ENCODE assay signal across 11 cellular contexts in the genomic region with DNA sequence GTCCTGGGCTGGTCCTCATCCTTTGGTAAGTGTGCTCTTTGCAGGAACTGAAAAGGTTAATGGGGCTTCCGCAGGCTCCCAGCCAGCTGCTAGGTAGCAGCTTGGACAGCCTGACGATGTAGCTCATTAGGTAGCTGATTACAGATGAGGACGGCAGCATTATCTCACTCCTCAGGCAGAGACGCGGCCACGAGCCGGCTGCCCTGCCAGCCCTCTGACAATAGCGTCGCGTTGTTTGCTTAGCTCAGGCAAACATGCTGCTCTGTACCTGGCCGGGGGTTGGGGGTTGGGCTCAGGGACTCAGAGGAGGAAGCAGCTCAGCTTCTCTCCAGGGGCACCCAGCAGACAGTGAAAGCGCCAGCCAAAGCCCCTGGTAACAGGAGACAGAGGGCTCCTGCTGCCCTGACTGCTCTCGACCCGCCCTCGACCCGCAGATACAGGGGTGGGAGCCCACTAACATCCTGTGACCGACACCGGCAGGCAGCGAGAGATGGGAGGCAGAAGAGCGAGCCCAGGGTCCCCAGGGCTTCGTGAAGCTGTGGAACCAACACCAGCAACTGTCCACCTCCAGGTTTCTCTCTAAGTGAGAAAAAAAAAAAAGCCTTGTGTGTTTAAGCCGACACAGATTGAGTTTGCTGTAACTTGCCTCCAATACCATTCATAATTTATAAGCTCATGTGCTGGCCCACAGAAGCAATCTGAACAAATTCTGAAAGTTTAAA. TPM values are rescaled to one million over a fixed set of nuclear protein-coding genes. Genes with fewer than 3 reads are reported as not detected.
DNase-seq lines count a peak whose midpoint lies in the region; ATAC-seq and TF ChIP-seq lines count a peak whose summit lies in the region.
"Had no signal": no experiment of that assay in that cellular context is flagged by ENCODE, and none has a peak within 500 bp of the region (broad histone marks: within the 10 kb centered on the region; RNA-seq: fewer than 3 reads in every experiment).

No MANE protein-coding gene starts in this region.

- H3K27ac ChIP-seq in HUES6 (ENCODE audit: low read depth, low read length), result no peak overlapping the region
- H3K27ac ChIP-seq in body of pancreas, result no peak overlapping the region
- peak overlapping the region; percentile 25 for H3K27ac ChIP-seq in neuronal stem cell (replicated peaks; ENCODE audit: low read length)
- H3K27ac ChIP-seq: psoas muscle had no signal

- peak overlapping the region; percentile 86 for H3K18ac ChIP-seq in neuronal stem cell (ENCODE audit: low read length)

- H3K36me3 ChIP-seq in HUES6 (ENCODE audit: control insufficient read depth, insufficient read depth, low read length) (no peaks in the 10 kb centered on the region), body of pancreas (replicated peaks in 1 of 2; ENCODE audit: insufficient read depth in 1 of 2, low read depth in 2 of 2) (no peaks in the 10 kb centered on the region), neuronal stem cell (replicated peaks in 1 of 2; ENCODE audit: control insufficient read depth in 2 of 2, insufficient read depth in 2 of 2, low read length in 2 of 2) (no peaks in the 10 kb centered on the region)

- no peak overlapping the region for H3K9ac ChIP-seq in HUES6 (ENCODE audit: low read length)
- no peak overlapping the region for H3K9ac ChIP-seq in neuronal stem cell (ENCODE audit: low read depth, low read length, poor library complexity)

- peak overlapping the region; percentile 31 for H3K4me2 ChIP-seq in neuronal stem cell (ENCODE audit: insufficient read depth, low read length, poor library complexity, severe bottlenecking)

- H4K91ac ChIP-seq in neuronal stem cell (ENCODE audit: low read depth, low read length, poor library complexity), result no peak overlapping the region

- H2BK15ac ChIP-seq in neuronal stem cell (ENCODE audit: low read length), result peak overlapping the region; percentile 29

- ATAC-seq in body of pancreas (peak; percentile 86), HG03354 (IDR thresholded peaks at IDR 0.05; ENCODE audit: poor library complexity, severe bottlenecking, unreplicated experiment) (no peak), HG03378 (IDR thresholded peaks at IDR 0.05; ENCODE audit: unreplicated experiment) (no peak), GM19467 (IDR thresholded peaks at IDR 0.05; ENCODE audit: unreplicated experiment) (no peak)
- ATAC-seq: psoas muscle had no signal

- H2BK5ac ChIP-seq in neuronal stem cell (ENCODE audit: low read length), result no peak overlapping the region

- 0 out of 2 replicates have a peak overlapping the region, but pooled peaks have one; percentile 5 for H3K4me3 ChIP-seq in HUES6 (ENCODE audit: low read depth, low read length)
- H3K4me3 ChIP-seq in body of pancreas, result no peak overlapping the region
- no peak overlapping the region for H3K4me3 ChIP-seq in neuronal stem cell (ENCODE audit: low read length in 2 of 2)
- H3K4me3 ChIP-seq: psoas muscle had no signal

- peak overlapping the region; percentile 49 for H3K14ac ChIP-seq in neuronal stem cell (ENCODE audit: low read length)

- peak overlapping the region; percentile 84 for H2BK120ac ChIP-seq in neuronal stem cell (ENCODE audit: low read depth, low read length)

- H2AK5ac ChIP-seq in neuronal stem cell (ENCODE audit: low read depth, low read length), result peak overlapping the region; percentile 23

- H3K23ac ChIP-seq in neuronal stem cell (ENCODE audit: low read depth, low read length, poor library complexity), result no peak overlapping the region

- peak in 1 of 3 donors; percentile 17 for TF ChIP-seq POLR2A in body of pancreas (IDR thresholded peaks at IDR 0.05)

- DNase-seq in NCI-H2107 treated with DMSO at 0.1 percent for 48 hours (lab: John Stamatoyannopoulos, UW; ENCODE audit: unreplicated experiment) (peak; percentile 93), body of pancreas (peak; percentile 74 to 81 (median 78)), neuronal stem cell (ENCODE audit: low spot score) (no peak), MV-4-11 (lab: John Stamatoyannopoulos, UW) (no peak)
- DNase-seq: Karpas-422, psoas muscle had no signal

- H3K9me3 ChIP-seq in HUES6 (ENCODE audit: control insufficient read depth, insufficient read depth, low read depth, low read length), result peaks cover 3% of the 10 kb centered on the region; the same call in 1 of the 2 replicates
- H3K9me3 ChIP-seq in body of pancreas, result no peaks in the 10 kb centered on the region
- no peaks in the 10 kb centered on the region for H3K9me3 ChIP-seq in neuronal stem cell (replicated peaks in 1 of 2; ENCODE audit: control insufficient read depth in 2 of 2, insufficient read depth in 1 of 2, low read depth in 1 of 2, low read length in 2 of 2)
- H3K9me3 ChIP-seq: psoas muscle had no signal

- WGBS in body of pancreas, 2 donors, result 28 to 35% methylated on average over 11 to 22 of the region's 22 CpGs
- WGBS in neuronal stem cell (ENCODE audit: extremely low coverage in 2 of 2, insufficient read length in 2 of 2, insufficient replicate concordance in 1 of 2), 2 donors, result no CpG with 5 or more reads among the region's 22 CpGs

- no peaks in the 10 kb centered on the region for H3K79me1 ChIP-seq in neuronal stem cell (ENCODE audit: low read depth, low read length)

- intact Hi-C loops in body of pancreas (cut with DNase I), result no loop called here

- no peak for TF ChIP-seq CTCF in body of pancreas (IDR thresholded peaks at IDR 0.05)

- no peak overlapping the region for H2BK12ac ChIP-seq in neuronal stem cell (ENCODE audit: low read length)

- peak overlapping the region; percentile 82 for H2AFZ ChIP-seq in neuronal stem cell (ENCODE audit: low read length)

- H3K4me1 ChIP-seq in HUES6 (ENCODE audit: control insufficient read depth, insufficient read depth, low read length) (peaks cover 41% of the 10 kb centered on the region), body of pancreas (peaks cover 25% of the 10 kb centered on the region), neuronal stem cell (ENCODE audit: control insufficient read depth in 2 of 2, insufficient read depth in 1 of 2, low read depth in 1 of 2, low read length in 2 of 2) (peaks cover 32 to 41% of the 10 kb centered on the region in 2 donors)

- H3K27me3 ChIP-seq in HUES6 (ENCODE audit: control insufficient read depth, insufficient read depth, low read length) (peaks cover 19% of the 10 kb centered on the region), body of pancreas (no peaks in the 10 kb centered on the region), neuronal stem cell (ENCODE audit: control insufficient read depth in 3 of 3, insufficient read depth in 3 of 3, low read depth in 1 of 3, low read length in 3 of 3) (peaks cover 0 to 40% (median 0%) of the 10 kb centered on the region in 3 experiments)

- H3K4ac ChIP-seq in neuronal stem cell (ENCODE audit: low read length), result no peak overlapping the region

- no peak overlapping the region for H4K8ac ChIP-seq in neuronal stem cell (ENCODE audit: low read depth, low read length)

RNA-seq across cellular contexts. Expression of a gene that starts 53.4 kb away (rescaled TPM):
- 10 to 100 TPM; 26.2 to 33.0 TPM for total RNA-seq in body of pancreas
- 6,496 TPM for polyA plus RNA-seq in neuronal stem cell (2013, experiment 1 of 2)
- 6,408 TPM for polyA plus RNA-seq in neuronal stem cell (2013, experiment 2 of 2)
- total RNA-seq: activated T-helper 1 cell treated with anti-CD3 and anti-CD28 coated beads, Interleukin-12 subunit alpha, Interleukin-12 subunit beta, Interleukin-2, Interleukin-4 antibody, amounts not matched to agents 30 ng/mL and 10 ng/mL and 1 ng/mL, durations not matched to agents 14 hours and 24 hours and 36 hours had no signal

Comparison
In these comparisons a context has a peak if more than half of its experiments do, and no peak if none do; other contexts are left out.
1. DNase-seq: peak in NCI-H2107 treated with DMSO at 0.1 percent for 48 hours (single experiment) and body of pancreas (4 of 4); none in neuronal stem cell (single experiment) and MV-4-11 (single experiment).